ENCODE assay signal across 10 cellular contexts in genomic region chr7:108335264-108335918, GRCh38.
DNase-seq lines count a peak whose midpoint lies in the region; ATAC-seq lines count a peak whose summit lies in the region.
"Had no signal": no experiment of that assay in that cellular context is flagged by ENCODE, and none has a peak within 500 bp of the region (broad histone marks: within the 10 kb centered on the region; RNA-seq: fewer than 3 reads in every experiment).

No MANE protein-coding gene starts in this region.

- DNase-seq in DMS53 (lab: John Stamatoyannopoulos, UW) (peak; percentile 96), NCI-H1105 treated with DMSO at 0.1 percent for 48 hours (lab: John Stamatoyannopoulos, UW) (peak; percentile 86), SHP77 (lab: John Stamatoyannopoulos, UW) (peak; percentile 54 to 59), kidney tubule cell (ENCODE audit: low spot score) (peak; percentile 28)
- DNase-seq: GOT3 had no signal

- no peak for ATAC-seq in HG03469 (IDR thresholded peaks at IDR 0.05; ENCODE audit: unreplicated experiment)
- ATAC-seq in GM21526 (IDR thresholded peaks at IDR 0.05; ENCODE audit: low FRiP score, unreplicated experiment) = no peak
- ATAC-seq in GM18498 (IDR thresholded peaks at IDR 0.05; ENCODE audit: unreplicated experiment) = no peak
- ATAC-seq in GM21737 (IDR thresholded peaks at IDR 0.05; ENCODE audit: unreplicated experiment) = no peak
- ATAC-seq: CD8-positive, alpha-beta T cell had no signal

Comparison
In these comparisons a context has a peak if more than half of its experiments do, and no peak if none do; other contexts are left out.
1. DNase-seq: peak in every context shown above with its lines; median percentile 96 in DMS53; 86 in NCI-H1105 treated with DMSO at 0.1 percent for 48 hours; 56 in SHP77; 28 in kidney tubule cell.